1 cellular context compared by ENCODE assay signal in genomic region chr3:15405448-15406050, GRCh38.
A peak's percentile ranks its signal among the peaks of the same experiment; 100 is the strongest.
TF ChIP-seq lines count a peak whose summit lies in the region.

No MANE protein-coding gene starts in this region.

TF ChIP-seq in K562, 482 proteins besides CTCF, POLR2A, EP300 and RAD21:
- TF ChIP-seq DEAF1 (CRISPR knock-in tag; IDR thresholded peaks at IDR 0.05) (peak; percentile 53), SMC3 (conservative IDR thresholded peaks at IDR 0.05; ENCODE audit: insufficient read depth, low read depth, low read length) (peak; percentile 73), ZFX (CRISPR knock-in tag; IDR thresholded peaks at IDR 0.05) (no peak), HDAC8 (tag; IDR thresholded peaks at IDR 0.05) (no peak)
- TF ChIP-seq, protein P1, sequence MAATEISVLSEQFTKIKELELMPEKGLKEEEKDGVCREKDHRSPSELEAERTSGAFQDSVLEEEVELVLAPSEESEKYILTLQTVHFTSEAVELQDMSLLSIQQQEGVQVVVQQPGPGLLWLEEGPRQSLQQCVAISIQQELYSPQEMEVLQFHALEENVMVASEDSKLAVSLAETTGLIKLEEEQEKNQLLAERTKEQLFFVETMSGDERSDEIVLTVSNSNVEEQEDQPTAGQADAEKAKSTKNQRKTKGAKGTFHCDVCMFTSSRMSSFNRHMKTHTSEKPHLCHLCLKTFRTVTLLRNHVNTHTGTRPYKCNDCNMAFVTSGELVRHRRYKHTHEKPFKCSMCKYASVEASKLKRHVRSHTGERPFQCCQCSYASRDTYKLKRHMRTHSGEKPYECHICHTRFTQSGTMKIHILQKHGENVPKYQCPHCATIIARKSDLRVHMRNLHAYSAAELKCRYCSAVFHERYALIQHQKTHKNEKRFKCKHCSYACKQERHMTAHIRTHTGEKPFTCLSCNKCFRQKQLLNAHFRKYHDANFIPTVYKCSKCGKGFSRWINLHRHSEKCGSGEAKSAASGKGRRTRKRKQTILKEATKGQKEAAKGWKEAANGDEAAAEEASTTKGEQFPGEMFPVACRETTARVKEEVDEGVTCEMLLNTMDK (IDR thresholded peaks at IDR 0.05; ENCODE audit: borderline replicate concordance, insufficient read depth, low read depth, low read length, poor library complexity, severe bottlenecking): peak; percentile 9
- TF ChIP-seq, protein P2, sequence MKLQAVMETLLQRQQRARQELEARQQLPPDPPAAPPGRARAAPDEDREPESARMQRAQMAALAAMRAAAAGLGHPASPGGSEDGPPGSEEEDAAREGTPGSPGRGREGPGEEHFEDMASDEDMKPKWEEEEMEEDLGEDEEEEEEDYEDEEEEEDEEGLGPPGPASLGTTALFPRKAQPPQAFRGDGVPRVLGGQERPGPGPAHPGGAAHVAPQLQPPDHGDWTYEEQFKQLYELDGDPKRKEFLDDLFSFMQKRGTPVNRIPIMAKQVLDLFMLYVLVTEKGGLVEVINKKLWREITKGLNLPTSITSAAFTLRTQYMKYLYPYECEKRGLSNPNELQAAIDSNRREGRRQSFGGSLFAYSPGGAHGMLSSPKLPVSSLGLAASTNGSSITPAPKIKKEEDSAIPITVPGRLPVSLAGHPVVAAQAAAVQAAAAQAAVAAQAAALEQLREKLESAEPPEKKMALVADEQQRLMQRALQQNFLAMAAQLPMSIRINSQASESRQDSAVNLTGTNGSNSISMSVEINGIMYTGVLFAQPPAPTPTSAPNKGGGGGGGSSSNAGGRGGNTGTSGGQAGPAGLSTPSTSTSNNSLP (IDR thresholded peaks at IDR 0.05; ENCODE audit: borderline replicate concordance, low read depth, low read length): peak; percentile 85
TF ChIP-seq in K562: peak in this region for 4.
